Comparison of ENCODE assay signal across 10 cellular contexts in the genomic region with DNA sequence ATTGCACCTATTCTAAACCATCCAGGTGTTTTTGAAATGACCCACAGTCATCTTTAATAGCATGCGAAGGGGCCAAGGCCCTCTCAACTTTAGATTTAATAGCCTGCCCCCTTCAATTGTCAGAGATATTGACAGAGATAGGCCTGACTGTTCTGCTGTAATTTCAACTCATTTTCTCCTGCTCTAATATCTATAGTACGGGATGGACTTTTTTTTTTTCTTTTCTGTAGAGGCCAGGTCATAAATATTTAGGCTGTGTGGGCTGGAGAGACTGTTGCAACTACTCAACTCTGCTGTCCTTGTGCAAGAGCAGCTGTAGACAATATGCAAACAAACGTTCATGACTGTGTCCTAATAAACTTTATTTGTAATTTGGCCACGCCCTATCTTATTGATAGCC. TPM values are rescaled to one million over a fixed set of nuclear protein-coding genes. Genes with fewer than 3 reads are reported as not detected.
A peak's percentile ranks its signal among the peaks of the same experiment; 100 is the strongest.
DNase-seq lines count a peak whose midpoint lies in the region; ATAC-seq and TF ChIP-seq lines count a peak whose summit lies in the region.
"Had no signal": no experiment of that assay in that cellular context is flagged by ENCODE, and none has a peak within 500 bp of the region (broad histone marks: within the 10 kb centered on the region; RNA-seq: fewer than 3 reads in every experiment).

No MANE protein-coding gene starts in this region.

- H3K4me3 ChIP-seq in ACC112 (ENCODE audit: low read depth, low read length) (peak overlapping the region; percentile 45), astrocyte of the spinal cord (ENCODE audit: low read depth, low read length) (no peak overlapping the region), lower lobe of right lung (no peak overlapping the region)
- H3K4me3 ChIP-seq: BLaER1 treated with 17β-estradiol and CSF1 and Interleukin-3, amounts not matched to agents 10 nM and 100 nM had no signal

- H2AFZ ChIP-seq in ACC112 (ENCODE audit: low read length, unreplicated experiment): peak overlapping the region; percentile 66

- ATAC-seq in lower lobe of right lung (peak; percentile 43 to 52), GM19395 (IDR thresholded peaks at IDR 0.05; ENCODE audit: unreplicated experiment) (no peak)

- peak overlapping the region; percentile 94 for H3K27ac ChIP-seq in ACC112 (ENCODE audit: low read depth, low read length)
- H3K27ac ChIP-seq in lower lobe of right lung: no peak overlapping the region
- H3K27ac ChIP-seq: BLaER1 treated with 17β-estradiol and CSF1 and Interleukin-3, amounts not matched to agents 10 nM and 100 nM had no signal

- DNase-seq in LHCN-M2 (ENCODE audit: low read depth): peak; percentile 60
- DNase-seq in astrocyte of the spinal cord (ENCODE audit: low read depth, low spot score): peak; percentile 46
- no peak for DNase-seq in lower lobe of right lung
- DNase-seq in DMS153 (lab: John Stamatoyannopoulos, UW): no peak
- DNase-seq in globus pallidus (ENCODE audit: low spot score): no peak
- DNase-seq in activated T-cell treated with anti-CD3 and anti-CD28 coated beads, Interleukin-2, amount 50 U/mL, for 1 hour: no peak

- in situ Hi-C loops in astrocyte of the spinal cord (cut with HindIII; ENCODE audit: low sequenced_read_pairs): no loop called here

- H3K36me3 ChIP-seq in ACC112 (ENCODE audit: insufficient read depth, low read length) (no peaks in the 10 kb centered on the region), lower lobe of right lung (no peaks in the 10 kb centered on the region)
- H3K36me3 ChIP-seq: BLaER1 treated with 17β-estradiol and CSF1 and Interleukin-3, amounts not matched to agents 10 nM and 100 nM had no signal

- no peaks in the 10 kb centered on the region for H3K9me3 ChIP-seq in lower lobe of right lung
- H3K9me3 ChIP-seq: BLaER1 treated with 17β-estradiol and CSF1 and Interleukin-3, amounts not matched to agents 10 nM and 100 nM had no signal

- no peaks in the 10 kb centered on the region for H3K27me3 ChIP-seq in ACC112 (ENCODE audit: insufficient read depth, low read length)
- H3K27me3 ChIP-seq in lower lobe of right lung (ENCODE audit: low read depth): no peaks in the 10 kb centered on the region
- H3K27me3 ChIP-seq: BLaER1 treated with 17β-estradiol and CSF1 and Interleukin-3, amounts not matched to agents 10 nM and 100 nM had no signal

- H3K79me2 ChIP-seq in ACC112 (ENCODE audit: control insufficient read depth, insufficient read depth, low read length, unreplicated experiment): no peaks in the 10 kb centered on the region

- no peak for TF ChIP-seq CTCF in astrocyte of the spinal cord (IDR thresholded peaks at IDR 0.05; ENCODE audit: low read depth, low read length)
- TF ChIP-seq CTCF in lower lobe of right lung (IDR thresholded peaks at IDR 0.05): no peak

- peaks cover 22% of the 10 kb centered on the region for H3K4me1 ChIP-seq in ACC112 (ENCODE audit: control insufficient read depth, insufficient read depth, low read length, unreplicated experiment)
- peaks cover 14% of the 10 kb centered on the region for H3K4me1 ChIP-seq in lower lobe of right lung

- intact Hi-C loops in lower lobe of right lung (cut with DNase I): no loop called here

RNA-seq across cellular contexts. Expression of gene KRT20, which starts 24.7 kb away (rescaled TPM):
- total RNA-seq in LHCN-M2 (2014; rRNA removed) (not detected in 2 replicates), lower lobe of right lung (not detected)
- not detected for polyA plus RNA-seq in LHCN-M2 (2012)
- total RNA-seq: epithelial cell of proximal tubule had no signal

RNA-seq across cellular contexts. Expression of gene KRT23, which starts 27.7 kb away (rescaled TPM):
- total RNA-seq in LHCN-M2 (2014; rRNA removed): not detected in 2 replicates
- polyA plus RNA-seq in LHCN-M2 (2012): not detected
- 1.9 TPM for total RNA-seq in lower lobe of right lung

RNA-seq across cellular contexts. Expression of gene KRT12, which starts 42.7 kb away (rescaled TPM):
- total RNA-seq in LHCN-M2 (2014; rRNA removed) (not detected in 2 replicates), lower lobe of right lung (not detected)
- not detected for polyA plus RNA-seq in LHCN-M2 (2012)
- total RNA-seq: epithelial cell of proximal tubule had no signal

RNA-seq across cellular contexts. Expression of gene KRT39, which starts 57.0 kb away (rescaled TPM):
- not detected in 2 replicates for total RNA-seq in LHCN-M2 (2014; rRNA removed)
- not detected for polyA plus RNA-seq in LHCN-M2 (2012)
- total RNA-seq in lower lobe of right lung: 0.59 TPM
- total RNA-seq: epithelial cell of proximal tubule had no signal

Comparison
In these comparisons a context has a peak if more than half of its experiments do, and no peak if none do; other contexts are left out.
1. DNase-seq: peak in LHCN-M2 (single experiment) and astrocyte of the spinal cord (single experiment); none in lower lobe of right lung (single experiment), DMS153 (single experiment), globus pallidus (single experiment) and activated T-cell treated with anti-CD3 and anti-CD28 coated beads, Interleukin-2, amount 50 U/mL, for 1 hour (single experiment).